Comparison of ENCODE assay signal across 25 cellular contexts in genomic region chr4:154125340-154125739, GRCh38.
"Had no signal": no experiment of that assay in that cellular context is flagged by ENCODE, and none has a peak within 500 bp of the region (broad histone marks: within the 10 kb centered on the region; RNA-seq: fewer than 3 reads in every experiment).

No MANE protein-coding gene starts in this region.

- H3K36me3 ChIP-seq: brain microvascular endothelial cell, cardiac muscle cell, MG63 had no signal

- H3K9me3 Mint-ChIP-seq: activated CD4-positive, alpha-beta memory T cell treated with anti-CD3 and anti-CD28 coated beads, Interleukin-2, amount 10 ng/mL, durations not matched to agents 7 days and 5 days; activated CD4-positive, alpha-beta T cell treated with anti-CD3 and anti-CD28 coated beads, Interleukin-2, amount 10 ng/mL, durations not matched to agents 7 days and 5 days; activated naive CD4-positive, alpha-beta T cell treated with anti-CD3 and anti-CD28 coated beads for 36 hours; activated T-helper 17 cell treated with anti-CD3 and anti-CD28 coated beads, Interleukin-2, amount 50 U/mL, for 72 hours had no signal

- H3K4me2 ChIP-seq: PC-9 had no signal

- H3K4me3 Mint-ChIP-seq: activated B cell treated with CpG ODN at 0.5 μM for 24 hours; activated CD4-positive, alpha-beta memory T cell treated with anti-CD3 and anti-CD28 coated beads, Interleukin-2, amount 10 ng/mL, durations not matched to agents 7 days and 5 days; activated CD4-positive, alpha-beta T cell treated with anti-CD3 and anti-CD28 coated beads, Interleukin-2, amount 10 ng/mL, durations not matched to agents 7 days and 5 days; activated naive CD4-positive, alpha-beta T cell treated with anti-CD3 and anti-CD28 coated beads for 36 hours; activated naive CD8-positive, alpha-beta T cell; activated T-helper 17 cell treated with anti-CD3 and anti-CD28 coated beads, Interleukin-2, amount 50 U/mL, for 72 hours; T-helper 17 cell had no signal

- H2AFZ ChIP-seq: PC-9 had no signal

- H3K4me3 ChIP-seq: cardiac muscle cell, MG63, PC-9 had no signal

- H3K27ac ChIP-seq: cardiac muscle cell, PC-9 had no signal

- H3K27me3 Mint-ChIP-seq: activated B cell treated with CpG ODN at 0.5 μM for 24 hours; activated CD4-positive, alpha-beta memory T cell treated with anti-CD3 and anti-CD28 coated beads, Interleukin-2, amount 10 ng/mL, durations not matched to agents 7 days and 5 days had no signal

- FAIRE-seq: TTC549 had no signal

- H3K4me1 Mint-ChIP-seq: activated B cell treated with CpG ODN at 0.5 μM for 24 hours; activated CD4-positive, alpha-beta memory T cell treated with anti-CD3 and anti-CD28 coated beads, Interleukin-2, amount 10 ng/mL, durations not matched to agents 7 days and 5 days; activated CD4-positive, alpha-beta T cell treated with anti-CD3 and anti-CD28 coated beads, Interleukin-2, amount 10 ng/mL, durations not matched to agents 7 days and 5 days; activated T-helper 17 cell treated with anti-CD3 and anti-CD28 coated beads, Interleukin-2, amount 50 U/mL, for 72 hours; T-helper 17 cell had no signal

- H3K27ac Mint-ChIP-seq: activated B cell treated with CpG ODN at 0.5 μM for 24 hours; activated CD4-positive, alpha-beta memory T cell treated with anti-CD3 and anti-CD28 coated beads, Interleukin-2, amount 10 ng/mL, durations not matched to agents 7 days and 5 days; activated CD4-positive, alpha-beta T cell treated with anti-CD3 and anti-CD28 coated beads, Interleukin-2, amount 10 ng/mL, durations not matched to agents 7 days and 5 days; activated naive CD4-positive, alpha-beta T cell treated with anti-CD3 and anti-CD28 coated beads for 36 hours; activated naive CD8-positive, alpha-beta T cell; activated T-helper 17 cell treated with anti-CD3 and anti-CD28 coated beads, Interleukin-2, amount 50 U/mL, for 72 hours; T-helper 17 cell had no signal

- DNase-seq: activated B cell treated with CpG ODN at 0.5 μM for 24 hours; activated CD4-positive, alpha-beta memory T cell treated with anti-CD3 and anti-CD28 coated beads, Interleukin-2, amount 10 ng/mL, durations not matched to agents 7 days and 5 days; activated CD4-positive, alpha-beta T cell treated with anti-CD3 and anti-CD28 coated beads, Interleukin-2, amount 10 ng/mL, durations not matched to agents 7 days and 5 days; activated gamma-delta T cell; activated naive CD4-positive, alpha-beta T cell treated with anti-CD3 and anti-CD28 coated beads for 36 hours; activated T-cell treated with anti-CD3 and anti-CD28 coated beads for 4 hours; activated T-cell treated with anti-CD3 and anti-CD28 coated beads, Interleukin-2, amount 50 U/mL, for 48 hours; amygdala; KG1; MG63; NCI-H1105 treated with DMSO at 0.1 percent for 48 hours; NCI-H1436 treated with DMSO at 0.1 percent for 48 hours; NCI-H187 treated with DMSO at 0.1 percent for 48 hours; NCI-H2081 treated with DMSO at 0.1 percent for 48 hours; NCI-H446; NCI-H524; PC-9; SIG-M5; T-helper 17 cell; T-helper 9 cell had no signal

- H3K27me3 ChIP-seq: brain microvascular endothelial cell, cardiac muscle cell, MG63 had no signal

- H3K9me3 ChIP-seq: MG63 had no signal

- ATAC-seq: T-helper 17 cell had no signal
